8 cellular contexts compared by ENCODE assay signal in genomic region chr21:42513151-42513984, GRCh38. TPM values are rescaled to one million over a fixed set of nuclear protein-coding genes. Genes with fewer than 3 reads are reported as not detected.
DNase-seq lines count a peak whose midpoint lies in the region; ATAC-seq and TF ChIP-seq lines count a peak whose summit lies in the region.

Gene SLC37A1 (plus strand): TSS chr21:42513852. CDS start chr21:42518455, 4,603 bp downstream.

- H3K4me1 Mint-ChIP-seq in endodermal cell (peaks cover 37% of the 10 kb centered on the region), type B pancreatic cell (ENCODE audit: unreplicated experiment) (peaks cover 48% of the 10 kb centered on the region)

- H3K27me3 Mint-ChIP-seq in endodermal cell (ENCODE audit: insufficient read depth) = peaks cover 9% of the 10 kb centered on the region
- no peaks in the 10 kb centered on the region for H3K27me3 Mint-ChIP-seq in type B pancreatic cell

- H3K9me3 Mint-ChIP-seq in endodermal cell (no peaks in the 10 kb centered on the region), type B pancreatic cell (no peaks in the 10 kb centered on the region)

- H3K36me3 ChIP-seq in endodermal cell (ENCODE audit: control insufficient read depth, insufficient read depth, low read length) (no peaks in the 10 kb centered on the region), mucosa of stomach (ENCODE audit: control insufficient read depth, insufficient read depth, low read length) (no peaks in the 10 kb centered on the region)

- H3K9ac ChIP-seq in endodermal cell (ENCODE audit: extremely low read depth, low read length, poor library complexity, severe bottlenecking) = peak within 1 kb of the TSS; percentile 15
- peak within 1 kb of the TSS; percentile 93 for H3K9ac ChIP-seq in mucosa of stomach (ENCODE audit: low read length)

- TF ChIP-seq CTCF in endodermal cell (conservative IDR thresholded peaks at IDR 0.05) (no peak), type B pancreatic cell (conservative IDR thresholded peaks at IDR 0.05) (no peak)

- no peak within 1 kb of the TSS for H3K27ac ChIP-seq in endodermal cell (ENCODE audit: low read depth, low read length)

- peak; percentile 49 for DNase-seq in stimulated activated CD4-positive, alpha-beta T cell treated with anti-CD3 and anti-CD28 coated beads, Interleukin-12 subunit alpha, Interleukin-12 subunit beta, amount 100 ng/mL, for 4 hours
- DNase-seq in stimulated activated CD4-positive, alpha-beta T cell treated with anti-CD3 and anti-CD28 coated beads, Interleukin-1b, Interleukin-23, amount 100 ng/mL, for 48 hours = no peak
- DNase-seq in activated CD4-positive, alpha-beta T cell treated with anti-CD3 and anti-CD28 coated beads for 48 hours = peak; percentile 45
- DNase-seq in endodermal cell (peak; percentile 81), type B pancreatic cell (ENCODE audit: extremely low spot score, unreplicated experiment) (no peak), hepatic stellate cell (ENCODE audit: low spot score) (no peak)

- 15 to 52% methylated on average over 17 to 88 of the region's 88 CpGs for WGBS in endodermal cell (ENCODE audit: insufficient coverage in 1 of 2, insufficient read length in 1 of 2), 2 experiments

- ATAC-seq in HG03175 (IDR thresholded peaks at IDR 0.05; ENCODE audit: unreplicated experiment) = peak; percentile 47

- no peaks in the 10 kb centered on the region for H3K9me3 ChIP-seq in endodermal cell (ENCODE audit: control insufficient read depth, low read length)
- H3K9me3 ChIP-seq in mucosa of stomach (ENCODE audit: control insufficient read depth, low read length) = no peaks in the 10 kb centered on the region

- H3K36me3 Mint-ChIP-seq in endodermal cell (ENCODE audit: low read depth) = peaks cover 14% of the 10 kb centered on the region
- peaks cover 4% of the 10 kb centered on the region for H3K36me3 Mint-ChIP-seq in type B pancreatic cell

- peak within 1 kb of the TSS; percentile 73 for H3K4me3 Mint-ChIP-seq in endodermal cell
- peak within 1 kb of the TSS; percentile 88 for H3K4me3 Mint-ChIP-seq in type B pancreatic cell

- H3K4me1 ChIP-seq in endodermal cell (ENCODE audit: control insufficient read depth, insufficient read depth, low read length) = no peaks in the 10 kb centered on the region
- peaks cover 46% of the 10 kb centered on the region for H3K4me1 ChIP-seq in mucosa of stomach (ENCODE audit: control insufficient read depth, insufficient read depth, low read length)

- H3K27me3 ChIP-seq in endodermal cell (ENCODE audit: control insufficient read depth, insufficient read depth, low read length, poor library complexity, severe bottlenecking) = peaks cover 14% of the 10 kb centered on the region
- no peaks in the 10 kb centered on the region for H3K27me3 ChIP-seq in mucosa of stomach (ENCODE audit: control insufficient read depth, insufficient read depth, low read length)

- H3K4me3 ChIP-seq in endodermal cell (ENCODE audit: low read length) (peak within 1 kb of the TSS; percentile 89), mucosa of stomach (ENCODE audit: low read length) (peak within 1 kb of the TSS; percentile 47)

- peak within 1 kb of the TSS; percentile 49 for H3K27ac Mint-ChIP-seq in endodermal cell
- peak within 1 kb of the TSS; percentile 93 for H3K27ac Mint-ChIP-seq in type B pancreatic cell

RNA-seq across cellular contexts. Expression of gene SLC37A1, which starts in this region (rescaled TPM):
- total RNA-seq in endodermal cell (10 to 100 TPM; 22.7 to 47.0 TPM), type B pancreatic cell (ENCODE audit: low replicate concordance) (24.8 and 44.2 TPM in 2 replicates)
- 7.6 TPM for polyA plus RNA-seq in endodermal cell (2013, experiment 1 of 2)
- polyA plus RNA-seq in endodermal cell (2013, experiment 2 of 2) = 6.3 TPM

Comparison
In these comparisons a context has a peak if more than half of its experiments do, and no peak if none do; other contexts are left out.
1. DNase-seq: peak in stimulated activated CD4-positive, alpha-beta T cell treated with anti-CD3 and anti-CD28 coated beads, Interleukin-12 subunit alpha, Interleukin-12 subunit beta, amount 100 ng/mL, for 4 hours (single experiment), activated CD4-positive, alpha-beta T cell treated with anti-CD3 and anti-CD28 coated beads for 48 hours (single experiment) and endodermal cell (single experiment); none in stimulated activated CD4-positive, alpha-beta T cell treated with anti-CD3 and anti-CD28 coated beads, Interleukin-1b, Interleukin-23, amount 100 ng/mL, for 48 hours (single experiment), type B pancreatic cell (single experiment) and hepatic stellate cell (single experiment).